In genomic region chr10:1047937-1048336, GRCh38 we compare ENCODE assay signal across 8 cellular contexts. TPM values are rescaled to one million over a fixed set of nuclear protein-coding genes. Genes with fewer than 3 reads are reported as not detected.
A peak's percentile ranks its signal among the peaks of the same experiment; 100 is the strongest.
DNase-seq lines count a peak whose midpoint lies in the region; ATAC-seq, FAIRE-seq and TF ChIP-seq lines count a peak whose summit lies in the region.

No MANE protein-coding gene starts in this region.

- intact Hi-C loops in pancreas (cut with DNase I), result no loop called here

- no peak for ATAC-seq in RWPE2 (ENCODE audit: low read depth)
- ATAC-seq in pancreas, result no peak
- ATAC-seq in HG03520 (IDR thresholded peaks at IDR 0.05; ENCODE audit: unreplicated experiment), result no peak
- ATAC-seq in esophagus mucosa, result no peak

- H3K27me3 ChIP-seq in RWPE2 (ENCODE audit: insufficient read depth, poor library complexity, severe bottlenecking) (no peaks in the 10 kb centered on the region), pancreas (no peaks in the 10 kb centered on the region)

- 3% methylated on average over 15 of the region's 15 CpGs for WGBS in pancreas, 2 donors

- DNase-seq in GM12865 (ENCODE audit: low read depth) (peak; percentile 41), RWPE2 (ENCODE audit: low spot score) (no peak), epithelial cell of proximal tubule (ENCODE audit: low read depth) (no peak), pancreas (no peak), mucosa of gallbladder (ENCODE audit: low spot score) (no peak), SW 1271 (lab: John Stamatoyannopoulos, UW) (no peak)

- H3K9me3 ChIP-seq in RWPE2 (ENCODE audit: severe bottlenecking), result no peaks in the 10 kb centered on the region
- no peaks in the 10 kb centered on the region for H3K9me3 ChIP-seq in pancreas

- TF ChIP-seq CTCF in GM12865 (IDR thresholded peaks at IDR 0.05; ENCODE audit: insufficient read depth, low read depth, low read length, missing control alignments) (no peak), RWPE2 (IDR thresholded peaks at IDR 0.05; ENCODE audit: poor library complexity, severe bottlenecking) (no peak), epithelial cell of proximal tubule (conservative IDR thresholded peaks at IDR 0.05; ENCODE audit: low read depth, low read length) (no peak), pancreas (IDR thresholded peaks at IDR 0.05) (no peak)

- H3K36me3 ChIP-seq in RWPE2 (ENCODE audit: low read depth) (peaks cover 61% of the 10 kb centered on the region), pancreas (peaks cover 0 to 6% (median 0%) of the 10 kb centered on the region in 3 donors)

- peak overlapping the region; percentile 91 for H3K27ac ChIP-seq in RWPE2 (ENCODE audit: poor library complexity, severe bottlenecking)
- peak overlapping the region; percentile 98 to 100 (median 100) for H3K27ac ChIP-seq in pancreas

- H3K4me3 ChIP-seq in GM12865 (ENCODE audit: low read depth, low read length), result peak overlapping the region; percentile 99
- H3K4me3 ChIP-seq in RWPE2 (ENCODE audit: severe bottlenecking), result peak overlapping the region; percentile 65
- peak overlapping the region; percentile 66 for H3K4me3 ChIP-seq in epithelial cell of proximal tubule (ENCODE audit: low read depth, low read length)
- peak overlapping the region; percentile 51 to 66 (median 58) for H3K4me3 ChIP-seq in pancreas

- FAIRE-seq in pancreas (lab: Jason Lieb, UNC), result no peak

- peaks cover 13% of the 10 kb centered on the region for H3K4me1 ChIP-seq in RWPE2 (ENCODE audit: insufficient read depth, poor library complexity, severe bottlenecking)
- H3K4me1 ChIP-seq in pancreas, result peaks cover 10 to 36% (median 18%) of the 10 kb centered on the region in 3 donors

RNA-seq across cellular contexts. Expression of gene IDI1, which starts 1.0 kb away (rescaled TPM):
- total RNA-seq in epithelial cell of proximal tubule (40.7 and 118 TPM in 2 replicates), pancreas (10 to 100 TPM in 3 of 6 donors, 1 to 10 TPM in 3; 5.4 to 13.4 (median 9.6) TPM), mucosa of gallbladder (111 TPM), esophagus mucosa (39.9 TPM)
- polyA plus RNA-seq in pancreas, result 10 to 100 TPM in 1 of 2 donors, 1 to 10 TPM in 1; 8.3 to 26.7 TPM

RNA-seq across cellular contexts. Expression of gene WDR37, which starts 8.2 kb away (rescaled TPM):
- total RNA-seq in epithelial cell of proximal tubule (9.8 and 10.6 TPM in 2 replicates), pancreas (10 to 100 TPM in 1 of 6 donors, 1 to 10 TPM in 5; 8.5 to 11.6 (median 8.9) TPM), mucosa of gallbladder (15.5 TPM), esophagus mucosa (12.9 TPM)
- polyA plus RNA-seq in pancreas, result 1 to 10 TPM; 4.6 to 8.5 TPM

RNA-seq across cellular contexts. Expression of gene IDI2, which starts 22.3 kb away (rescaled TPM):
- total RNA-seq in epithelial cell of proximal tubule (not detected in 2 replicates), pancreas (not detected), mucosa of gallbladder (not detected), esophagus mucosa (not detected)
- polyA plus RNA-seq in pancreas, result under 1 TPM; 0.14 to 0.15 TPM

RNA-seq across cellular contexts. Expression of gene GTPBP4, which starts 59.7 kb away (rescaled TPM):
- 57.9 and 66.5 TPM in 2 replicates for total RNA-seq in epithelial cell of proximal tubule
- total RNA-seq in pancreas, result 10 to 100 TPM in 5 of 6 donors, 1 to 10 TPM in 1; 7.5 to 18.4 (median 15.8) TPM
- 10 to 100 TPM in 1 of 2 donors, 1 to 10 TPM in 1; 6.9 to 18.3 TPM for polyA plus RNA-seq in pancreas
- total RNA-seq in mucosa of gallbladder, result 23.7 TPM
- total RNA-seq in esophagus mucosa, result 29.6 TPM
